ENCODE assay signal across 8 cellular contexts in the genomic region with DNA sequence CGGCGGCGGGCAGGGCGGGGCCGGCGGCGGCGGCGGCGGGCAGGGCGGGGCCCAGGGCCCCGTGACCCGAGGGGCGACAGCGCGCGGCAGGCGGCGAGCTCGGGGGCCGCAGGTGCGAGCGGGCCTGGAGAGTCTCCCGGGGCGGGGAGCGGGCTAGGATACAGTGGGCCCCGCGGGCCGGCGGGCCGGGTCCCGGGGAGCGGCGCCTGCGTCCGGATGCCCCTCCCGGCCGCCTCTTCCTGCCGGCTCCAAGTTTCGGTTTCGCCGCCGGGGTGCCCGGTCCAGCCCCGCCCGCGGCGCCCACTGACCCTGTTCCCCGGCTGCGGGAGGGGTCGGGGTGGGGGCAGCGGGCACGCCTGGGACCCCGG. TPM values are rescaled to one million over a fixed set of nuclear protein-coding genes. Genes with fewer than 3 reads are reported as not detected.
DNase-seq lines count a peak whose midpoint lies in the region; TF ChIP-seq lines count a peak whose summit lies in the region.

A gene (plus strand): TSS at position 62 of the 368 bp plus-strand sequence. CDS start 2,830 bp downstream, outside the sequence.

- no peaks in the 10 kb centered on the region for H3K79me2 ChIP-seq in mesendoderm (ENCODE audit: control insufficient read depth, insufficient read depth, low read length)

- DNase-seq in NB4 (ENCODE audit: low read depth) = peak; percentile 59
- DNase-seq in activated CD4-positive, alpha-beta memory T cell treated with anti-CD3 and anti-CD28 coated beads for 36 hours = peak; percentile 55
- peak; percentile 51 for DNase-seq in mesendoderm
- no peak for DNase-seq in NCI-H2107 (lab: John Stamatoyannopoulos, UW)

- H4K8ac ChIP-seq in mesendoderm (ENCODE audit: low read depth, low read length) = peak within 1 kb of the TSS; percentile 94

- H2BK15ac ChIP-seq in mesendoderm (replicated peaks; ENCODE audit: low read depth) = no peak within 1 kb of the TSS

- TF ChIP-seq CTCF in NB4 (IDR thresholded peaks at IDR 0.05; ENCODE audit: low read depth, low read length) = no peak

- peak within 1 kb of the TSS; percentile 98 for H3K23ac ChIP-seq in mesendoderm (ENCODE audit: low read length)

- peaks cover 70% of the 10 kb centered on the region for H3K4me1 ChIP-seq in BLaER1
- H3K4me1 ChIP-seq in endocrine pancreas (ENCODE audit: control insufficient read depth, insufficient read depth, low read length) = no peaks in the 10 kb centered on the region
- H3K4me1 ChIP-seq in mesendoderm (ENCODE audit: control insufficient read depth, low read depth, low read length) = peaks cover 7% of the 10 kb centered on the region

- H4K20me1 ChIP-seq in BLaER1 = peaks cover 8% of the 10 kb centered on the region; the same call in 1 of the 2 replicates

- CTCF ChIA-PET in activated CD4-positive, alpha-beta memory T cell treated with anti-CD3 and anti-CD28 coated beads for 36 hours (lab: Charles Lee) = no interaction called here

- no peaks in the 10 kb centered on the region for H3K9me3 ChIP-seq in BLaER1
- no peaks in the 10 kb centered on the region for H3K9me3 ChIP-seq in endocrine pancreas (ENCODE audit: control insufficient read depth, low read length)

- H3K27me3 ChIP-seq in BLaER1 (no peaks in the 10 kb centered on the region), endocrine pancreas (ENCODE audit: control insufficient read depth, insufficient read depth, low read length) (no peaks in the 10 kb centered on the region), mesendoderm (ENCODE audit: insufficient read depth, low read length, poor library complexity) (no peaks in the 10 kb centered on the region)

- peak within 1 kb of the TSS; percentile 95 for H2BK5ac ChIP-seq in mesendoderm (ENCODE audit: low read length)

- H3K27ac ChIP-seq in BLaER1 (peak within 1 kb of the TSS; percentile 94), mesendoderm (ENCODE audit: low read depth, low read length) (peak within 1 kb of the TSS; percentile 99), temporal lobe (ENCODE audit: low read depth, low read length) (peak within 1 kb of the TSS; percentile 75)

- H3K27me3 Mint-ChIP-seq in activated CD4-positive, alpha-beta memory T cell treated with anti-CD3 and anti-CD28 coated beads for 36 hours = no peaks in the 10 kb centered on the region

- H3K9ac ChIP-seq in BLaER1 = peak within 1 kb of the TSS; percentile 91
- peak within 1 kb of the TSS; percentile 65 for H3K9ac ChIP-seq in endocrine pancreas (ENCODE audit: control insufficient read depth, insufficient read depth, low read length)
- peak within 1 kb of the TSS; percentile 98 for H3K9ac ChIP-seq in mesendoderm (ENCODE audit: low read length)

- peak within 1 kb of the TSS; percentile 99 for H3K56ac ChIP-seq in mesendoderm (ENCODE audit: low read length)

- H2AK5ac ChIP-seq in mesendoderm (ENCODE audit: low read length) = no peak within 1 kb of the TSS

- POLR2A ChIA-PET in activated CD4-positive, alpha-beta memory T cell treated with anti-CD3 and anti-CD28 coated beads for 36 hours (lab: Charles Lee) = interaction anchor here (1.2 kb wide), 1 partner anchor 41 kb away, joined by 6 read pairs; a partner anchor contains a TSS

- H3K79me1 ChIP-seq in mesendoderm (ENCODE audit: low read length) = peaks cover 4% of the 10 kb centered on the region

- intact Hi-C loops in activated CD4-positive, alpha-beta memory T cell treated with anti-CD3 and anti-CD28 coated beads for 36 hours (cut with micrococcal nuclease) = no loop called here

- H3K36me3 Mint-ChIP-seq in activated CD4-positive, alpha-beta memory T cell treated with anti-CD3 and anti-CD28 coated beads for 36 hours = peaks cover 31% of the 10 kb centered on the region

- H3K4me2 ChIP-seq in BLaER1 (peak within 1 kb of the TSS; percentile 100), mesendoderm (ENCODE audit: low read length) (peak within 1 kb of the TSS; percentile 73)

- no peak within 1 kb of the TSS for H4K5ac ChIP-seq in mesendoderm (ENCODE audit: low read length)

- peaks cover 57% of the 10 kb centered on the region for H3K4me1 Mint-ChIP-seq in activated CD4-positive, alpha-beta memory T cell treated with anti-CD3 and anti-CD28 coated beads for 36 hours (ENCODE audit: low read depth)

- peak within 1 kb of the TSS; percentile 100 for H3K4ac ChIP-seq in mesendoderm (ENCODE audit: low read depth, low read length)

- peak within 1 kb of the TSS; percentile 97 for H3K27ac Mint-ChIP-seq in activated CD4-positive, alpha-beta memory T cell treated with anti-CD3 and anti-CD28 coated beads for 36 hours

- H3K4me3 Mint-ChIP-seq in activated CD4-positive, alpha-beta memory T cell treated with anti-CD3 and anti-CD28 coated beads for 36 hours = peak within 1 kb of the TSS; percentile 85

- H2BK120ac ChIP-seq in mesendoderm (ENCODE audit: low read depth, low read length) = peak within 1 kb of the TSS; percentile 98

- peak within 1 kb of the TSS; percentile 87 for H3K4me3 ChIP-seq in BLaER1
- peak within 1 kb of the TSS; percentile 68 for H3K4me3 ChIP-seq in NB4 (ENCODE audit: low read depth, low read length)
- H3K4me3 ChIP-seq in endocrine pancreas (ENCODE audit: control insufficient read depth, insufficient read depth, low read length) = no peak within 1 kb of the TSS
- H3K4me3 ChIP-seq in mesendoderm (ENCODE audit: low read length) = peak within 1 kb of the TSS; percentile 81

- TF ChIP-seq POLR2A in GM19193 (IDR thresholded peaks at IDR 0.05; ENCODE audit: extremely low read depth, insufficient read depth, insufficient read length) (peak; percentile 68), NB4 (IDR thresholded peaks at IDR 0.05; ENCODE audit: extremely low read depth, insufficient read length) (peak; percentile 33)

- H3K36me3 ChIP-seq in BLaER1 = peaks cover 5% of the 10 kb centered on the region
- no peaks in the 10 kb centered on the region for H3K36me3 ChIP-seq in endocrine pancreas (ENCODE audit: control insufficient read depth, insufficient read depth, low read length)
- no peaks in the 10 kb centered on the region for H3K36me3 ChIP-seq in mesendoderm (ENCODE audit: control insufficient read depth, insufficient read depth, low read length)

- WGBS in mesendoderm (ENCODE audit: extremely low coverage, insufficient coverage, low lambda C conversion rate) = no CpG with 5 or more reads among the region's 54 CpGs

- H3K18ac ChIP-seq in mesendoderm (ENCODE audit: low read length) = peak within 1 kb of the TSS; percentile 100

- H3K9me3 Mint-ChIP-seq in activated CD4-positive, alpha-beta memory T cell treated with anti-CD3 and anti-CD28 coated beads for 36 hours = no peaks in the 10 kb centered on the region

RNA-seq across cellular contexts. Expression of the gene that starts here (rescaled TPM):
- 100 to 1,000 TPM; 421 to 440 TPM for total RNA-seq in activated CD4-positive, alpha-beta memory T cell treated with anti-CD3 and anti-CD28 coated beads for 36 hours
- polyA plus RNA-seq in mesendoderm (2013, experiment 1 of 2) = 6.6 TPM
- 6.6 TPM for polyA plus RNA-seq in mesendoderm (2013, experiment 2 of 2)
- 16.0 TPM for total RNA-seq in temporal lobe

Comparison
In these comparisons a context has a peak if more than half of its experiments do, and no peak if none do; other contexts are left out.
1. RNA of the gene that starts here (total RNA-seq): 421 to 440 TPM in activated CD4-positive, alpha-beta memory T cell treated with anti-CD3 and anti-CD28 coated beads for 36 hours; 16.0 TPM in temporal lobe (single experiment); every median in the first group is over 10 times any median in the second.
2. Peak in every context shown above with its lines, with median percentiles within 50 percentile points of each other: H3K27ac ChIP-seq and H3K9ac ChIP-seq.